Comparison of ENCODE assay signal across 17 cellular contexts in genomic region chr1:226443033-226443432, GRCh38. TPM values are rescaled to one million over a fixed set of nuclear protein-coding genes. Genes with fewer than 3 reads are reported as not detected.
DNase-seq lines count a peak whose midpoint lies in the region; ATAC-seq and TF ChIP-seq lines count a peak whose summit lies in the region.
"Had no signal": no experiment of that assay in that cellular context is flagged by ENCODE, and none has a peak within 500 bp of the region (broad histone marks: within the 10 kb centered on the region; RNA-seq: fewer than 3 reads in every experiment).

No MANE protein-coding gene starts in this region.

- no peaks in the 10 kb centered on the region for H3K79me1 ChIP-seq in mesenchymal stem cell (replicated peaks; ENCODE audit: low read length, poor library complexity, severe bottlenecking)

- peaks cover 48% of the 10 kb centered on the region for H3K4me1 Mint-ChIP-seq in WTC11

- H2BK12ac ChIP-seq in mesenchymal stem cell (ENCODE audit: low read length in 2 of 2): no peak overlapping the region

- H3K4me3 Mint-ChIP-seq in WTC11: no peak overlapping the region
- H3K4me3 Mint-ChIP-seq: CD14-positive monocyte, IgD-negative memory B cell had no signal

- H3K23ac ChIP-seq in mesenchymal stem cell (ENCODE audit: low read length in 2 of 2): no peak overlapping the region

- POLR2A ChIA-PET in WTC11 (lab: Charles Lee): no interaction called here

- H2BK15ac ChIP-seq in mesenchymal stem cell (ENCODE audit: low read depth, poor library complexity, severe bottlenecking): no peak overlapping the region

- no peaks in the 10 kb centered on the region for H3K27me3 Mint-ChIP-seq in WTC11 (ENCODE audit: low read depth)
- H3K27me3 Mint-ChIP-seq: IgD-negative memory B cell had no signal

- H3K9me3 Mint-ChIP-seq in WTC11: peaks cover 18% of the 10 kb centered on the region
- H3K9me3 Mint-ChIP-seq: IgD-negative memory B cell had no signal

- H3K4ac ChIP-seq in mesenchymal stem cell (ENCODE audit: low read depth in 1 of 2, low read length in 2 of 2): no peak overlapping the region

- peak overlapping the region; percentile 62 for H4K91ac ChIP-seq in mesenchymal stem cell (ENCODE audit: low read length)

- TF ChIP-seq CTCF in KMS-11 (conservative IDR thresholded peaks at IDR 0.05; ENCODE audit: low read depth, low read length) (no peak), WTC11 (IDR thresholded peaks at IDR 0.05) (no peak)

- no peak overlapping the region for H2BK5ac ChIP-seq in mesenchymal stem cell (ENCODE audit: low read depth, low read length, poor library complexity, severe bottlenecking)

- peak overlapping the region; percentile 82; the same call in 1 of the 2 replicates for H3K27ac ChIP-seq in KMS-11
- H3K27ac ChIP-seq in mesenchymal stem cell (ENCODE audit: low read length, poor library complexity, severe bottlenecking): no peak overlapping the region
- H3K27ac ChIP-seq: SK-N-MC had no signal

- 66% methylated on average over 5 of the region's 6 CpGs for WGBS in mesenchymal stem cell

- CTCF ChIA-PET in WTC11 (lab: Charles Lee): interaction anchor here (0.7 to 2.9 kb wide), 4 partner anchors 15 to 268 kb away, joined by 3 to 27 read pairs (median 9); partner anchors contain the start of gene PARP1

- no peak overlapping the region; the same call in 1 of the 2 replicates for H3K27ac Mint-ChIP-seq in WTC11
- H3K27ac Mint-ChIP-seq: CD14-positive monocyte, IgD-negative memory B cell had no signal

- no peaks in the 10 kb centered on the region for H3K27me3 ChIP-seq in KMS-11 (ENCODE audit: insufficient read depth, low read depth)
- H3K27me3 ChIP-seq in mesenchymal stem cell (ENCODE audit: control insufficient read depth in 1 of 2, insufficient read depth in 1 of 2, low read length in 2 of 2): peaks cover 14 to 32% of the 10 kb centered on the region in 2 experiments

- peaks cover 3% of the 10 kb centered on the region for H3K36me3 Mint-ChIP-seq in WTC11
- H3K36me3 Mint-ChIP-seq: CD14-positive monocyte, IgD-negative memory B cell had no signal

- H3K4me2 ChIP-seq in KMS-11 (peak overlapping the region; percentile 53), mesenchymal stem cell (ENCODE audit: low read length, poor library complexity, severe bottlenecking) (no peak overlapping the region)

- H4K8ac ChIP-seq in mesenchymal stem cell (ENCODE audit: low read length): no peak overlapping the region

- peak overlapping the region in 1 of 2 experiments; percentile 41 for H3K14ac ChIP-seq in mesenchymal stem cell (ENCODE audit: low read length in 2 of 2)

- H3K9ac ChIP-seq in KMS-11 (no peak overlapping the region), mesenchymal stem cell (ENCODE audit: low read length) (no peak overlapping the region)

- peaks cover 61% of the 10 kb centered on the region for H3K4me1 ChIP-seq in KMS-11 (ENCODE audit: low read depth, poor library complexity, severe bottlenecking)
- peaks cover 3% of the 10 kb centered on the region for H3K4me1 ChIP-seq in mesenchymal stem cell (ENCODE audit: control insufficient read depth, insufficient read depth, low read depth, low read length)

- H2BK120ac ChIP-seq in mesenchymal stem cell (ENCODE audit: low read depth, low read length): no peak overlapping the region

- H3K36me3 ChIP-seq in KMS-11 (ENCODE audit: insufficient read depth) (no peaks in the 10 kb centered on the region), mesenchymal stem cell (ENCODE audit: control insufficient read depth in 1 of 2, insufficient read depth in 2 of 2, low read depth in 1 of 2, low read length in 2 of 2) (no peaks in the 10 kb centered on the region)
- H3K36me3 ChIP-seq: HAP-1 had no signal

- H3K79me2 ChIP-seq in KMS-11 (ENCODE audit: insufficient read depth, low read depth): no peaks in the 10 kb centered on the region

- H3K9me3 ChIP-seq in mesenchymal stem cell (ENCODE audit: control insufficient read depth, low read length): no peaks in the 10 kb centered on the region
- H3K9me3 ChIP-seq: HAP-1 had no signal

- H3K4me3 ChIP-seq in KMS-11 (IDR thresholded peaks at IDR 0.05; ENCODE audit: insufficient read depth, low read depth, low read length) (no peak overlapping the region), mesenchymal stem cell (ENCODE audit: insufficient read depth in 1 of 2, low read depth in 1 of 2, low read length in 2 of 2) (no peak overlapping the region)
- H3K4me3 ChIP-seq: HAP-1, SK-N-MC had no signal

- DNase-seq in Daoy (ENCODE audit: low read depth): peak; percentile 59
- no peak for DNase-seq in WTC11 (ENCODE audit: low spot score)
- no peak for DNase-seq in mesenchymal stem cell
- no peak for DNase-seq in NCI-H1105 treated with DMSO at 0.1 percent for 48 hours (lab: John Stamatoyannopoulos, UW)
- DNase-seq: DMS 273 treated with DMSO at 0.1 percent for 48 hours, NCI-H1436 treated with DMSO at 0.1 percent for 48 hours, NCI-H2029 treated with DMSO at 0.1 percent for 48 hours, NCI-H2171 treated with DMSO at 0.1 percent for 48 hours, NCI-H774, Right ventricle myocardium superior had no signal

- ATAC-seq in WTC11 (no peak), HG02678 (IDR thresholded peaks at IDR 0.05; ENCODE audit: unreplicated experiment) (no peak), HG02623 (IDR thresholded peaks at IDR 0.05; ENCODE audit: unreplicated experiment) (no peak)

- H4K20me1 ChIP-seq in KMS-11 (ENCODE audit: insufficient read depth): no peaks in the 10 kb centered on the region

- H2AFZ ChIP-seq in KMS-11 (ENCODE audit: low read depth) (0 out of 2 replicates have a peak overlapping the region, but pooled peaks have one; percentile 8), mesenchymal stem cell (ENCODE audit: low read depth, low read length) (no peak overlapping the region)

- H2AK5ac ChIP-seq in mesenchymal stem cell (ENCODE audit: low read length, severe bottlenecking): no peak overlapping the region

- H3K18ac ChIP-seq in mesenchymal stem cell (ENCODE audit: low read depth in 1 of 2, low read length in 2 of 2): no peak overlapping the region

TF ChIP-seq in WTC11, 78 proteins besides CTCF, POLR2A, EP300 and RAD21:
- TF ChIP-seq CREB1 (CRISPR knock-in tag; IDR thresholded peaks at IDR 0.05): no peak
- TF ChIP-seq IRF2 (CRISPR knock-in tag; IDR thresholded peaks at IDR 0.05; ENCODE audit: borderline replicate concordance, low read depth): no peak
- TF ChIP-seq ZNF121 (CRISPR knock-in tag; IDR thresholded peaks at IDR 0.05): 0 out of 2 replicates have a peak, but pooled peaks have one; percentile 45
- no peak for TF ChIP-seq PREB (CRISPR knock-in tag; IDR thresholded peaks at IDR 0.05; ENCODE audit: borderline replicate concordance)
- TF ChIP-seq, protein P1, sequence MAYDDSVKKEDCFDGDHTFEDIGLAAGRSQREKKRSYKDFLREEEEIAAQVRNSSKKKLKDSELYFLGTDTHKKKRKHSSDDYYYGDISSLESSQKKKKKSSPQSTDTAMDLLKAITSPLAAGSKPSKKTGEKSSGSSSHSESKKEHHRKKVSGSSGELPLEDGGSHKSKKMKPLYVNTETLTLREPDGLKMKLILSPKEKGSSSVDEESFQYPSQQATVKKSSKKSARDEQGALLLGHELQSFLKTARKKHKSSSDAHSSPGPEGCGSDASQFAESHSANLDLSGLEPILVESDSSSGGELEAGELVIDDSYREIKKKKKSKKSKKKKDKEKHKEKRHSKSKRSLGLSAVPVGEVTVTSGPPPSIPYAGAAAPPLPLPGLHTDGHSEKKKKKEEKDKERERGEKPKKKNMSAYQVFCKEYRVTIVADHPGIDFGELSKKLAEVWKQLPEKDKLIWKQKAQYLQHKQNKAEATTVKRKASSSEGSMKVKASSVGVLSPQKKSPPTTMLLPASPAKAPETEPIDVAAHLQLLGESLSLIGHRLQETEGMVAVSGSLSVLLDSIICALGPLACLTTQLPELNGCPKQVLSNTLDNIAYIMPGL (CRISPR knock-in tag; IDR thresholded peaks at IDR 0.05): no peak

RNA-seq across cellular contexts. Expression of gene PARP1, which starts 35.1 kb away (rescaled TPM):
- 237 and 242 TPM in 2 replicates for total RNA-seq in Daoy (2014; rRNA removed; shearing (Covaris generic))
- 366 to 376 TPM (median 371 TPM) in 3 replicates for total RNA-seq in WTC11 (2021)
- polyA plus RNA-seq in mesenchymal stem cell (2013, experiment 1 of 2): 64.4 TPM
- polyA plus RNA-seq in mesenchymal stem cell (2013, experiment 2 of 2): 59.8 TPM
